8 cellular contexts compared by ENCODE assay signal in genomic region chr2:86195055-86195807, GRCh38. TPM values are rescaled to one million over a fixed set of nuclear protein-coding genes. Genes with fewer than 3 reads are reported as not detected.
DNase-seq lines count a peak whose midpoint lies in the region; ATAC-seq and TF ChIP-seq lines count a peak whose summit lies in the region.

Gene IMMT (minus strand): TSS chr2:86195462. CDS start chr2:86195382, 80 bp downstream.

- H3K27ac Mint-ChIP-seq in nephron progenitor cell = peak within 1 kb of the TSS; percentile 99
- H3K27ac Mint-ChIP-seq in stimulated activated naive CD8-positive, alpha-beta T cell treated with anti-CD3 and anti-CD28 coated beads, Interleukin-15, amount 100 ng/mL, for 72 hours = peak within 1 kb of the TSS; percentile 90 to 99

- peaks cover 9% of the 10 kb centered on the region for H3K36me3 Mint-ChIP-seq in nephron progenitor cell (ENCODE audit: low read depth)

- H3K27me3 Mint-ChIP-seq in nephron progenitor cell (ENCODE audit: low read depth, poor library complexity) = peaks cover 5% of the 10 kb centered on the region
- H3K27me3 Mint-ChIP-seq in stimulated activated naive CD8-positive, alpha-beta T cell treated with anti-CD3 and anti-CD28 coated beads, Interleukin-15, amount 100 ng/mL, for 72 hours = no peaks in the 10 kb centered on the region

- peak within 1 kb of the TSS; percentile 95 for H3K4me3 ChIP-seq in fibroblast of the aortic adventitia (ENCODE audit: low read depth, low read length)

- TF ChIP-seq CTCF in fibroblast of the aortic adventitia (IDR thresholded peaks at IDR 0.05; ENCODE audit: insufficient read depth, low read length) (no peak), nephron progenitor cell (IDR thresholded peaks at IDR 0.05) (no peak)

- TF ChIP-seq POLR2A in Raji (IDR thresholded peaks at IDR 0.05; ENCODE audit: insufficient read depth, low read depth, low read length) = peak; percentile 95

- H3K4me1 Mint-ChIP-seq in nephron progenitor cell = peaks cover 50% of the 10 kb centered on the region
- H3K4me1 Mint-ChIP-seq in stimulated activated naive CD8-positive, alpha-beta T cell treated with anti-CD3 and anti-CD28 coated beads, Interleukin-15, amount 100 ng/mL, for 72 hours = peaks cover 65% of the 10 kb centered on the region

- peak; percentile 97 for DNase-seq in EH (ENCODE audit: low read depth)
- DNase-seq in H4 (ENCODE audit: low spot score) = peak; percentile 96
- DNase-seq in LoVo (ENCODE audit: low spot score) = peak; percentile 98
- DNase-seq in activated effector memory CD4-positive, alpha-beta T cell treated with Interleukin-2 at 50 U/mL for 16 hours = peak; percentile 88
- DNase-seq in fibroblast of the aortic adventitia (ENCODE audit: low read depth) = peak; percentile 96
- peak; percentile 95 for DNase-seq in nephron progenitor cell
- peak; percentile 95 to 97 for DNase-seq in stimulated activated naive CD8-positive, alpha-beta T cell treated with anti-CD3 and anti-CD28 coated beads, Interleukin-15, amount 100 ng/mL, for 72 hours

- H3K9me3 Mint-ChIP-seq in nephron progenitor cell = peaks cover 4% of the 10 kb centered on the region
- no peaks in the 10 kb centered on the region for H3K9me3 Mint-ChIP-seq in stimulated activated naive CD8-positive, alpha-beta T cell treated with anti-CD3 and anti-CD28 coated beads, Interleukin-15, amount 100 ng/mL, for 72 hours

- peak within 1 kb of the TSS; percentile 91 for H3K4me3 Mint-ChIP-seq in nephron progenitor cell
- peak within 1 kb of the TSS; percentile 92 to 100 for H3K4me3 Mint-ChIP-seq in stimulated activated naive CD8-positive, alpha-beta T cell treated with anti-CD3 and anti-CD28 coated beads, Interleukin-15, amount 100 ng/mL, for 72 hours

- peak; percentile 95 for ATAC-seq in stimulated activated naive CD8-positive, alpha-beta T cell treated with anti-CD3 and anti-CD28 coated beads, Interleukin-15, amount 100 ng/mL, for 72 hours

RNA-seq across cellular contexts. Expression of gene IMMT, which starts in this region (rescaled TPM):
- total RNA-seq in H4 (2014; rRNA removed; shearing (Covaris generic)) = 57.9 and 77.3 TPM in 2 replicates
- 47.8 and 76.6 TPM in 2 replicates for total RNA-seq in fibroblast of the aortic adventitia (ENCODE audit: low replicate concordance)

Comparison
In these comparisons a context has a peak if more than half of its experiments do, and no peak if none do; other contexts are left out.
1. Peak in every context shown above with its lines: DNase-seq, ATAC-seq and H3K4me3 ChIP-seq.